Comparison of ENCODE assay signal across 1 cellular context in genomic region chr5:122924719-122925395, GRCh38.
TF ChIP-seq lines count a peak whose summit lies in the region.

No MANE protein-coding gene starts in this region.

TF ChIP-seq in HEK293, 187 proteins besides CTCF, POLR2A, EP300 and RAD21 (continued from another document):
- no peak for TF ChIP-seq ZNF518A (tag by site-specific recombination; conservative IDR thresholded peaks at IDR 0.05; ENCODE audit: low read depth)
- peak; percentile 51 for TF ChIP-seq ZNF398 (tag by site-specific recombination; IDR thresholded peaks at IDR 0.05)
- no peak for TF ChIP-seq ZBTB7A (tag by site-specific recombination; IDR thresholded peaks at IDR 0.05; ENCODE audit: low read depth)
- TF ChIP-seq OSR2 (tag by site-specific recombination; IDR thresholded peaks at IDR 0.05): no peak
- TF ChIP-seq ZNF544 (tag by site-specific recombination; IDR thresholded peaks at IDR 0.05): no peak
- TF ChIP-seq, protein P1, sequence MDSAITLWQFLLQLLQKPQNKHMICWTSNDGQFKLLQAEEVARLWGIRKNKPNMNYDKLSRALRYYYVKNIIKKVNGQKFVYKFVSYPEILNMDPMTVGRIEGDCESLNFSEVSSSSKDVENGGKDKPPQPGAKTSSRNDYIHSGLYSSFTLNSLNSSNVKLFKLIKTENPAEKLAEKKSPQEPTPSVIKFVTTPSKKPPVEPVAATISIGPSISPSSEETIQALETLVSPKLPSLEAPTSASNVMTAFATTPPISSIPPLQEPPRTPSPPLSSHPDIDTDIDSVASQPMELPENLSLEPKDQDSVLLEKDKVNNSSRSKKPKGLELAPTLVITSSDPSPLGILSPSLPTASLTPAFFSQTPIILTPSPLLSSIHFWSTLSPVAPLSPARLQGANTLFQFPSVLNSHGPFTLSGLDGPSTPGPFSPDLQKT (IDR thresholded peaks at IDR 0.05; ENCODE audit: borderline replicate concordance, low read depth, low read length): no peak
- TF ChIP-seq ZNF223 (tag by site-specific recombination; IDR thresholded peaks at IDR 0.05): no peak
- TF ChIP-seq ZNF302 (tag by site-specific recombination; IDR thresholded peaks at IDR 0.05; ENCODE audit: low read depth): no peak
- TF ChIP-seq ZNF843 (tag by site-specific recombination; IDR thresholded peaks at IDR 0.05): no peak
- peak; percentile 45; the same call in 1 of the 2 replicates for TF ChIP-seq PRDM1 (tag by site-specific recombination; IDR thresholded peaks at IDR 0.05)
- TF ChIP-seq SCRT1 (tag by site-specific recombination; IDR thresholded peaks at IDR 0.05; ENCODE audit: borderline replicate concordance): no peak
- peak; percentile 68 for TF ChIP-seq GLIS1 (tag by site-specific recombination; IDR thresholded peaks at IDR 0.05)
TF ChIP-seq in HEK293: peak in this region for 3.
